In genomic region chr1:3465091-3465934, GRCh38 we compare ENCODE assay signal across 2 cellular contexts.
TF ChIP-seq lines count a peak whose summit lies in the region.

No MANE protein-coding gene starts in this region.

TF ChIP-seq in GM23338, 12 proteins besides CTCF, POLR2A, EP300 and RAD21:
- TF ChIP-seq EZH2 (IDR thresholded peaks at IDR 0.05; ENCODE audit: low read depth, unreplicated experiment), result no peak
- no peak for TF ChIP-seq EZH2phosphoT487 (IDR thresholded peaks at IDR 0.05; ENCODE audit: unreplicated experiment)
- no peak for TF ChIP-seq JUNB (IDR thresholded peaks at IDR 0.05; ENCODE audit: unreplicated experiment)
- TF ChIP-seq STAT1 (IDR thresholded peaks at IDR 0.05; ENCODE audit: unreplicated experiment), result no peak
- no peak for TF ChIP-seq ETS1 (IDR thresholded peaks at IDR 0.05)
- TF ChIP-seq NANOG (IDR thresholded peaks at IDR 0.05; ENCODE audit: borderline replicate concordance), result no peak
- TF ChIP-seq, protein P1, sequence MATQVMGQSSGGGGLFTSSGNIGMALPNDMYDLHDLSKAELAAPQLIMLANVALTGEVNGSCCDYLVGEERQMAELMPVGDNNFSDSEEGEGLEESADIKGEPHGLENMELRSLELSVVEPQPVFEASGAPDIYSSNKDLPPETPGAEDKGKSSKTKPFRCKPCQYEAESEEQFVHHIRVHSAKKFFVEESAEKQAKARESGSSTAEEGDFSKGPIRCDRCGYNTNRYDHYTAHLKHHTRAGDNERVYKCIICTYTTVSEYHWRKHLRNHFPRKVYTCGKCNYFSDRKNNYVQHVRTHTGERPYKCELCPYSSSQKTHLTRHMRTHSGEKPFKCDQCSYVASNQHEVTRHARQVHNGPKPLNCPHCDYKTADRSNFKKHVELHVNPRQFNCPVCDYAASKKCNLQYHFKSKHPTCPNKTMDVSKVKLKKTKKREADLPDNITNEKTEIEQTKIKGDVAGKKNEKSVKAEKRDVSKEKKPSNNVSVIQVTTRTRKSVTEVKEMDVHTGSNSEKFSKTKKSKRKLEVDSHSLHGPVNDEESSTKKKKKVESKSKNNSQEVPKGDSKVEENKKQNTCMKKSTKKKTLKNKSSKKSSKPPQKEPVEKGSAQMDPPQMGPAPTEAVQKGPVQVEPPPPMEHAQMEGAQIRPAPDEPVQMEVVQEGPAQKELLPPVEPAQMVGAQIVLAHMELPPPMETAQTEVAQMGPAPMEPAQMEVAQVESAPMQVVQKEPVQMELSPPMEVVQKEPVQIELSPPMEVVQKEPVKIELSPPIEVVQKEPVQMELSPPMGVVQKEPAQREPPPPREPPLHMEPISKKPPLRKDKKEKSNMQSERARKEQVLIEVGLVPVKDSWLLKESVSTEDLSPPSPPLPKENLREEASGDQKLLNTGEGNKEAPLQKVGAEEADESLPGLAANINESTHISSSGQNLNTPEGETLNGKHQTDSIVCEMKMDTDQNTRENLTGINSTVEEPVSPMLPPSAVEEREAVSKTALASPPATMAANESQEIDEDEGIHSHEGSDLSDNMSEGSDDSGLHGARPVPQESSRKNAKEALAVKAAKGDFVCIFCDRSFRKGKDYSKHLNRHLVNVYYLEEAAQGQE (IDR thresholded peaks at IDR 0.05; ENCODE audit: unreplicated experiment), result no peak
- no peak for TF ChIP-seq ZNF114 (CRISPR knock-in tag; IDR thresholded peaks at IDR 0.05)
- TF ChIP-seq POLR2AphosphoS5 (IDR thresholded peaks at IDR 0.05; ENCODE audit: low read depth), result no peak
- TF ChIP-seq ZNF462 (CRISPR knock-in tag; IDR thresholded peaks at IDR 0.05), result no peak
- no peak for TF ChIP-seq ZNF331 (CRISPR knock-in tag; IDR thresholded peaks at IDR 0.05; ENCODE audit: low read depth)
- no peak for TF ChIP-seq CREB1 (CRISPR knock-in tag; IDR thresholded peaks at IDR 0.05; ENCODE audit: low read depth)

TF ChIP-seq in HepG2, 621 proteins besides CTCF, POLR2A, EP300 and RAD21:
- no peak for TF ChIP-seq ZNF512B (CRISPR knock-in tag; IDR thresholded peaks at IDR 0.05; ENCODE audit: borderline replicate concordance)
- no peak for TF ChIP-seq ZC3H4 (CRISPR knock-in tag; IDR thresholded peaks at IDR 0.05; ENCODE audit: borderline replicate concordance)
- 0 out of 2 replicates have a peak, but pooled peaks have one; percentile 5 for TF ChIP-seq HNRNPL (IDR thresholded peaks at IDR 0.05; ENCODE audit: low read depth, low read length)
- TF ChIP-seq, protein P2, sequence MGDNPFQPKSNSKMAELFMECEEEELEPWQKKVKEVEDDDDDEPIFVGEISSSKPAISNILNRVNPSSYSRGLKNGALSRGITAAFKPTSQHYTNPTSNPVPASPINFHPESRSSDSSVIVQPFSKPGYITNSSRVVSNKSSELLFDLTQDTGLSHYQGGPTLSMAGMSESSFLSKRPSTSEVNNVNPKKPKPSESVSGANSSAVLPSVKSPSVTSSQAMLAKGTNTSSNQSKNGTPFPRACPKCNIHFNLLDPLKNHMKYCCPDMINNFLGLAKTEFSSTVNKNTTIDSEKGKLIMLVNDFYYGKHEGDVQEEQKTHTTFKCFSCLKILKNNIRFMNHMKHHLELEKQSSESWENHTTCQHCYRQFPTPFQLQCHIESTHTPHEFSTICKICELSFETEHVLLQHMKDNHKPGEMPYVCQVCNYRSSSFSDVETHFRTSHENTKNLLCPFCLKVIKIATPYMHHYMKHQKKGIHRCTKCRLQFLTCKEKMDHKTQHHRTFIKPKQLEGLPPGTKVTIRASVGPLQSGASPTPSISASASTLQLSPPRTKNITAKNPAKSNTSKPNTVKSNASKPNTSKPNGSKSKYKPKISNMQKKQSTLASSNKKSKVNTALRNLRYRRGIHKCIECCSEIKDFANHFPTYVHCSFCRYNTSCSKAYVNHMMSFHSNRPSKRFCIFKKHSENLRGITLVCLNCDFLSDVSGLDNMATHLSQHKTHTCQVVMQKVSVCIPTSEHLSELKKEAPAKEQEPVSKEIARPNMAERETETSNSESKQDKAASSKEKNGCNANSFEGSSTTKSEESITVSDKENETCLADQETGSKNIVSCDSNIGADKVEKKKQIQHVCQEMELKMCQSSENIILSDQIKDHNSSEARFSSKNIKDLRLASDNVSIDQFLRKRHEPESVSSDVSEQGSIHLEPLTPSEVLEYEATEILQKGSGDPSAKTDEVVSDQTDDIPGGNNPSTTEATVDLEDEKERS (CRISPR knock-in tag; IDR thresholded peaks at IDR 0.05), result no peak
- peak; percentile 5 for TF ChIP-seq AGO2 (optimal IDR thresholded peaks at IDR 0.05; ENCODE audit: low read depth, low read length)
- no peak for TF ChIP-seq ATM (IDR thresholded peaks at IDR 0.05; ENCODE audit: borderline replicate concordance)
- TF ChIP-seq ZFP36L1 (CRISPR knock-in tag; IDR thresholded peaks at IDR 0.05), result no peak
- TF ChIP-seq RBFOX2 (IDR thresholded peaks at IDR 0.05; ENCODE audit: low read depth, low read length), result 0 out of 2 replicates have a peak, but pooled peaks have one; percentile 9
- no peak for TF ChIP-seq ZSCAN29 (CRISPR knock-in tag; conservative IDR thresholded peaks at IDR 0.05)
- no peak for TF ChIP-seq MIER2 (CRISPR knock-in tag; IDR thresholded peaks at IDR 0.05)
- TF ChIP-seq ZNF878 (CRISPR knock-in tag; IDR thresholded peaks at IDR 0.05), result no peak
- TF ChIP-seq KAT8 (CRISPR knock-in tag; IDR thresholded peaks at IDR 0.05), result no peak
- TF ChIP-seq ISX (CRISPR knock-in tag; conservative IDR thresholded peaks at IDR 0.05), result no peak
- TF ChIP-seq RBM22 (optimal IDR thresholded peaks at IDR 0.05; ENCODE audit: low read length), result peak; percentile 20
- no peak for TF ChIP-seq PHB2 (IDR thresholded peaks at IDR 0.05; ENCODE audit: partially characterized antibody)
TF ChIP-seq in HepG2: peak in this region for 4.
